Comparison of ENCODE assay signal across 22 cellular contexts in genomic region chr9:136860933-136861873, GRCh38. TPM values are rescaled to one million over a fixed set of nuclear protein-coding genes. Genes with fewer than 3 reads are reported as not detected.
A peak's percentile ranks its signal among the peaks of the same experiment; 100 is the strongest.
DNase-seq lines count a peak whose midpoint lies in the region; ATAC-seq and TF ChIP-seq lines count a peak whose summit lies in the region.
"Had no signal": no experiment of that assay in that cellular context is flagged by ENCODE, and none has a peak within 500 bp of the region (broad histone marks: within the 10 kb centered on the region; RNA-seq: fewer than 3 reads in every experiment).

No MANE protein-coding gene starts in this region.

- H3K27ac ChIP-seq in right atrium auricular region: no peak overlapping the region
- H3K27ac ChIP-seq in stomach: peak overlapping the region; percentile 76 to 90 (median 81)
- H3K27ac ChIP-seq: ovary, upper lobe of right lung had no signal

- TF ChIP-seq EP300 in stomach (IDR thresholded peaks at IDR 0.05): no peak

- H3K4me3 ChIP-seq in right atrium auricular region (no peak overlapping the region), stomach (no peak overlapping the region)
- H3K4me3 ChIP-seq: ovary, upper lobe of right lung had no signal

- peak; percentile 33 for DNase-seq in Right ventricle myocardium superior
- no peak for DNase-seq in right atrium auricular region (ENCODE audit: low spot score)
- DNase-seq in left colon: peak; percentile 13 to 25
- no peak for DNase-seq in stomach
- DNase-seq in NOMO-1 treated with dmso at 0.1 percent for 144 hours (lab: John Stamatoyannopoulos, UW; ENCODE audit: unreplicated experiment): no peak
- DNase-seq: activated CD4-positive, alpha-beta T cell treated with anti-CD3 and anti-CD28 coated beads, Interleukin-2, amount 50 U/mL, for 4 hours; activated naive CD4-positive, alpha-beta T cell; anterior cingulate cortex; cerebellar nuclear complex; effector CD8-positive, alpha-beta T cell; naive B cell; NCI-H1092 treated with DMSO at 0.1 percent for 48 hours; NCI-H2081 treated with DMSO at 0.1 percent for 48 hours; NCI-H510A; stimulated activated CD4-positive, alpha-beta T cell treated with anti-CD3 and anti-CD28 coated beads, Interleukin-2, amount 100 ng/mL, for 24 hours; T-cell; upper lobe of right lung had no signal

- ATAC-seq in Right ventricle myocardium superior (ENCODE audit: poor library complexity): no peak
- ATAC-seq in left colon: no peak
- ATAC-seq in HG02840 (IDR thresholded peaks at IDR 0.05; ENCODE audit: low FRiP score, unreplicated experiment): no peak
- no peak for ATAC-seq in GM18519 (IDR thresholded peaks at IDR 0.05; ENCODE audit: low FRiP score, unreplicated experiment)
- ATAC-seq: stimulated activated naive CD8-positive, alpha-beta T cell treated with anti-CD3 and anti-CD28 coated beads, Interleukin-15, amount 100 ng/mL, for 72 hours; T-cell; upper lobe of right lung had no signal

- H3K9me3 ChIP-seq in right atrium auricular region: no peaks in the 10 kb centered on the region
- H3K9me3 ChIP-seq in stomach: no peaks in the 10 kb centered on the region
- H3K9me3 ChIP-seq: ovary, upper lobe of right lung had no signal

- TF ChIP-seq CTCF in right atrium auricular region (IDR thresholded peaks at IDR 0.05): no peak
- TF ChIP-seq CTCF in stomach (IDR thresholded peaks at IDR 0.05): no peak

- intact Hi-C loops in Right ventricle myocardium superior (cut with DNase I) (no loop called here), left colon (cut with DNase I, micrococcal nuclease) (no loop called here), stomach (cut with DNase I; ENCODE audit: low total_unique reads) (no loop called here)

- peaks cover 0 to 32% of the 10 kb centered on the region in 2 donors for H3K4me1 ChIP-seq in right atrium auricular region
- H3K4me1 ChIP-seq in stomach: peaks cover 57 to 85% (median 80%) of the 10 kb centered on the region in 4 donors

- H3K27me3 ChIP-seq in right atrium auricular region (no peaks in the 10 kb centered on the region), stomach (no peaks in the 10 kb centered on the region)
- H3K27me3 ChIP-seq: ovary, upper lobe of right lung had no signal

- TF ChIP-seq POLR2A in Raji (IDR thresholded peaks at IDR 0.05; ENCODE audit: insufficient read depth, low read depth, low read length): 0 out of 2 replicates have a peak, but pooled peaks have one; percentile 28
- TF ChIP-seq POLR2A in stomach (IDR thresholded peaks at IDR 0.05): no peak

- H3K36me3 ChIP-seq in right atrium auricular region (peaks cover 35% of the 10 kb centered on the region), stomach (peaks cover 34 to 44% (median 39%) of the 10 kb centered on the region in 4 donors)
- H3K36me3 ChIP-seq: ovary had no signal

- WGBS in stomach, 5 donors: 89 to 94% (median 90%) methylated on average over 6 to 22 of the region's 22 CpGs

RNA-seq across cellular contexts. Expression of gene EDF1, which starts 4.9 kb away (rescaled TPM):
- 325 TPM for total RNA-seq in Right ventricle myocardium superior
- total RNA-seq in right atrium auricular region: 100 to 1,000 TPM; 329 to 428 TPM
- 100 to 1,000 TPM; 434 to 466 TPM for total RNA-seq in left colon
- 100 to 1,000 TPM; 132 to 229 (median 208) TPM for total RNA-seq in stomach
- polyA plus RNA-seq in stomach: 100 to 1,000 TPM; 572 to 798 (median 789) TPM

RNA-seq across cellular contexts. Expression of gene MAMDC4, which starts 9.1 kb away (rescaled TPM):
- total RNA-seq in Right ventricle myocardium superior: 13.2 TPM
- 1 to 10 TPM; 1.7 to 2.0 TPM for total RNA-seq in right atrium auricular region
- 10 to 100 TPM; 19.1 to 20.1 TPM for total RNA-seq in left colon
- total RNA-seq in stomach: 100 to 1,000 TPM in 1 of 5 donors, 1 to 10 TPM in 4; 1.8 to 317 (median 5.8) TPM
- 10 to 100 TPM in 1 of 3 donors, 1 to 10 TPM in 2; 1.1 to 11.2 (median 3.1) TPM for polyA plus RNA-seq in stomach

RNA-seq across cellular contexts. Expression of gene PHPT1, which starts 12.0 kb away (rescaled TPM):
- total RNA-seq in Right ventricle myocardium superior (345 TPM), right atrium auricular region (100 to 1,000 TPM; 140 to 154 TPM), left colon (100 to 1,000 TPM; 109 to 154 TPM), stomach (10 to 100 TPM; 31.5 to 45.5 (median 38.8) TPM)
- 100 to 1,000 TPM; 151 to 168 (median 156) TPM for polyA plus RNA-seq in stomach

RNA-seq across cellular contexts. Expression of gene AJM1, which starts 18.9 kb away (rescaled TPM):
- 7.3 TPM for total RNA-seq in Right ventricle myocardium superior
- total RNA-seq in right atrium auricular region: 1 to 10 TPM; 2.7 to 3.0 TPM
- 10 to 100 TPM; 10.4 to 11.1 TPM for total RNA-seq in left colon
- total RNA-seq in stomach: 10 to 100 TPM in 2 of 5 donors, 1 to 10 TPM in 3; 1.4 to 37.4 (median 9.3) TPM
- polyA plus RNA-seq in stomach: 1 to 10 TPM in 2 of 3 donors, under 1 TPM in 1; 0.46 to 3.3 (median 1.5) TPM

RNA-seq across cellular contexts. Expression of gene TRAF2, which starts 25.1 kb away (rescaled TPM):
- 9.1 TPM for total RNA-seq in Right ventricle myocardium superior
- 1 to 10 TPM; 1.9 to 4.1 TPM for total RNA-seq in right atrium auricular region
- 10 to 100 TPM; 23.7 to 25.3 TPM for total RNA-seq in left colon
- 100 to 1,000 TPM in 1 of 5 donors, 10 to 100 TPM in 2, 1 to 10 TPM in 2; 5.5 to 248 (median 12.8) TPM for total RNA-seq in stomach
- polyA plus RNA-seq in stomach: 10 to 100 TPM; 10.0 to 12.1 (median 11.3) TPM

Comparison
In these comparisons a context has a peak if more than half of its experiments do, and no peak if none do; other contexts are left out.
1. DNase-seq: peak in Right ventricle myocardium superior (single experiment) and left colon (2 of 2); none in right atrium auricular region (single experiment), stomach (single experiment) and NOMO-1 treated with dmso at 0.1 percent for 144 hours (single experiment).
2. H3K27ac ChIP-seq: peak in stomach (5 of 5); none in right atrium auricular region (0 of 2).